Comparison of ENCODE assay signal across 7 cellular contexts in genomic region chr16:29155530-29156200, GRCh38.
A peak's percentile ranks its signal among the peaks of the same experiment; 100 is the strongest.
DNase-seq lines count a peak whose midpoint lies in the region; ATAC-seq and TF ChIP-seq lines count a peak whose summit lies in the region.
"Not testable (repeated sequence)": the region's sequence is repeated elsewhere in the genome, so short reads cannot be mapped to it uniquely, and the experiment has no call there.

No MANE protein-coding gene starts in this region.

- H3K36me3 Mint-ChIP-seq in CD4-positive, alpha-beta memory T cell: peaks cover 17 to 18% of the 10 kb centered on the region in 2 donors
- peaks cover 19% of the 10 kb centered on the region for H3K36me3 Mint-ChIP-seq in T-cell
- peaks cover 67% of the 10 kb centered on the region for H3K36me3 Mint-ChIP-seq in activated T-cell treated with anti-CD3 and anti-CD28 coated beads, Interleukin-2, amount 50 U/mL, for 24 hours (ENCODE audit: low read depth)
- H3K36me3 Mint-ChIP-seq in MCF 10A (ENCODE audit: insufficient read depth, unreplicated experiment): not testable (repeated sequence)
- peaks cover 3 to 14% (median 6%) of the 10 kb centered on the region in 5 donors for H3K36me3 Mint-ChIP-seq in naive thymus-derived CD4-positive, alpha-beta T cell

- peak; percentile 54 to 67 (median 60) for ATAC-seq in T-cell (replicated peaks in 1 of 4)
- ATAC-seq in Right ventricle myocardium inferior: not testable (repeated sequence)
- peak; percentile 39 for ATAC-seq in naive thymus-derived CD4-positive, alpha-beta T cell

- CTCF ChIA-PET in CD4-positive, alpha-beta memory T cell (lab: Charles Lee; ENCODE audit: partially characterized antibody); T-cell (lab: Charles Lee); MCF 10A (lab: Yijun Ruan, JAX); naive thymus-derived CD4-positive, alpha-beta T cell (lab: Charles Lee): not testable (repeated sequence)

- not testable (repeated sequence) for H3K27me3 Mint-ChIP-seq in CD4-positive, alpha-beta memory T cell; T-cell; activated T-cell treated with anti-CD3 and anti-CD28 coated beads, Interleukin-2, amount 50 U/mL, for 24 hours; MCF 10A (ENCODE audit: insufficient read depth, unreplicated experiment); naive thymus-derived CD4-positive, alpha-beta T cell

- H3K4me3 Mint-ChIP-seq in CD4-positive, alpha-beta memory T cell: peak overlapping the region in 1 of 8 donors; percentile 46
- H3K4me3 Mint-ChIP-seq in T-cell: peak overlapping the region in 2 of 3 donors; percentile 39 to 62
- H3K4me3 Mint-ChIP-seq in activated T-cell treated with anti-CD3 and anti-CD28 coated beads, Interleukin-2, amount 50 U/mL, for 24 hours; MCF 10A (ENCODE audit: unreplicated experiment): not testable (repeated sequence)
- H3K4me3 Mint-ChIP-seq in naive thymus-derived CD4-positive, alpha-beta T cell: peak overlapping the region in 8 of 10 donors; percentile 8 to 86 (median 80)

- H3K27me3 ChIP-seq in CD4-positive, alpha-beta memory T cell (ENCODE audit: insufficient read depth, low read length); naive thymus-derived CD4-positive, alpha-beta T cell (ENCODE audit: control insufficient read depth in 2 of 2, insufficient read depth in 2 of 2, low read length in 2 of 2): not testable (repeated sequence)

- peak overlapping the region; percentile 68 to 97 (median 85) for H3K27ac Mint-ChIP-seq in CD4-positive, alpha-beta memory T cell
- H3K27ac Mint-ChIP-seq in T-cell: peak overlapping the region; percentile 95 to 96
- not testable (repeated sequence) for H3K27ac Mint-ChIP-seq in activated T-cell treated with anti-CD3 and anti-CD28 coated beads, Interleukin-2, amount 50 U/mL, for 24 hours
- H3K27ac Mint-ChIP-seq in MCF 10A (ENCODE audit: low read depth, unreplicated experiment): peak overlapping the region; percentile 97
- H3K27ac Mint-ChIP-seq in naive thymus-derived CD4-positive, alpha-beta T cell: peak overlapping the region; percentile 74 to 100 (median 95)

- not testable (repeated sequence) for H3K36me3 ChIP-seq in CD4-positive, alpha-beta memory T cell (ENCODE audit: insufficient read depth, low read length); naive thymus-derived CD4-positive, alpha-beta T cell (ENCODE audit: control insufficient read depth in 2 of 3, insufficient read depth in 3 of 3, low read length in 3 of 3)

- TF ChIP-seq CTCF in MCF 10A (IDR thresholded peaks at IDR 0.05; ENCODE audit: unreplicated experiment): not testable (repeated sequence)

- peaks cover 10 to 43% (median 21%) of the 10 kb centered on the region in 4 donors for H3K4me1 Mint-ChIP-seq in CD4-positive, alpha-beta memory T cell
- H3K4me1 Mint-ChIP-seq in T-cell: peaks cover 47 to 62% (median 54%) of the 10 kb centered on the region in 3 donors
- peaks cover 63% of the 10 kb centered on the region for H3K4me1 Mint-ChIP-seq in activated T-cell treated with anti-CD3 and anti-CD28 coated beads, Interleukin-2, amount 50 U/mL, for 24 hours (ENCODE audit: low read depth)
- peaks cover 14% of the 10 kb centered on the region for H3K4me1 Mint-ChIP-seq in MCF 10A (ENCODE audit: insufficient read depth, unreplicated experiment)
- H3K4me1 Mint-ChIP-seq in naive thymus-derived CD4-positive, alpha-beta T cell: peaks cover 22 to 69% (median 43%) of the 10 kb centered on the region in 7 donors

- intact Hi-C loops in CD4-positive, alpha-beta memory T cell (cut with micrococcal nuclease); MCF 10A (cut with micrococcal nuclease); Right ventricle myocardium inferior (cut with DNase I); naive thymus-derived CD4-positive, alpha-beta T cell (cut with micrococcal nuclease): not testable (repeated sequence)

- not testable (repeated sequence) for H3K27ac ChIP-seq in CD4-positive, alpha-beta memory T cell (ENCODE audit: low read depth, low read length)
- peak overlapping the region; percentile 60 for H3K27ac ChIP-seq in naive thymus-derived CD4-positive, alpha-beta T cell (ENCODE audit: low read depth, low read length)

- DNase-seq in CD4-positive, alpha-beta memory T cell; MCF 10A (ENCODE audit: unreplicated experiment): not testable (repeated sequence)
- peak in 6 of 34 experiments; percentile 15 to 41 (median 30) for DNase-seq in T-cell
- DNase-seq in activated T-cell treated with anti-CD3 and anti-CD28 coated beads, Interleukin-2, amount 50 U/mL, for 24 hours: peak; percentile 43
- DNase-seq in Right ventricle myocardium inferior (ENCODE audit: missing footprints): peak; percentile 53
- peak in 1 of 9 donors; percentile 23 for DNase-seq in naive thymus-derived CD4-positive, alpha-beta T cell
- peak; percentile 6 for DNase-seq in stimulated activated CD4-positive, alpha-beta T cell treated with anti-CD3 and anti-CD28 coated beads, Interleukin-4, amount 100 ng/mL, for 1 hour

- BruUV-seq in MCF 10A (replicated peaks; lab: Mats Ljungman, UMichigan): not testable (repeated sequence)

- POLR2A ChIA-PET in CD4-positive, alpha-beta memory T cell (lab: Charles Lee; ENCODE audit: partially characterized antibody); MCF 10A (lab: Yijun Ruan, JAX): not testable (repeated sequence)
- POLR2A ChIA-PET in T-cell (lab: Charles Lee): interaction anchor here in 1 of 2 donors (0.6 kb wide), 1 partner anchor 14 kb away, joined by 7 read pairs; no protein-coding TSS in a partner anchor
- POLR2A ChIA-PET in naive thymus-derived CD4-positive, alpha-beta T cell (lab: Charles Lee): interaction anchor here (0.6 kb wide), 2 partner anchors 420 to 1592 kb away, joined by 3 to 5 read pairs; no protein-coding TSS in a partner anchor

- not testable (repeated sequence) for H3K9me3 ChIP-seq in CD4-positive, alpha-beta memory T cell (ENCODE audit: control insufficient read depth in 1 of 2, low read length in 2 of 2); naive thymus-derived CD4-positive, alpha-beta T cell (ENCODE audit: control insufficient read depth in 2 of 3, low read length in 3 of 3)

- not testable (repeated sequence) for H3K9me3 Mint-ChIP-seq in CD4-positive, alpha-beta memory T cell; T-cell; activated T-cell treated with anti-CD3 and anti-CD28 coated beads, Interleukin-2, amount 50 U/mL, for 24 hours; MCF 10A (ENCODE audit: unreplicated experiment); naive thymus-derived CD4-positive, alpha-beta T cell

- H3K4me1 ChIP-seq in CD4-positive, alpha-beta memory T cell (ENCODE audit: insufficient read depth, low read length): not testable (repeated sequence)
- peaks cover 0 to 36% of the 10 kb centered on the region in 2 donors for H3K4me1 ChIP-seq in naive thymus-derived CD4-positive, alpha-beta T cell (ENCODE audit: control insufficient read depth in 2 of 2, insufficient read depth in 2 of 2, low read length in 2 of 2)

- not testable (repeated sequence) for H3K4me3 ChIP-seq in CD4-positive, alpha-beta memory T cell (ENCODE audit: low read length in 2 of 2); naive thymus-derived CD4-positive, alpha-beta T cell (ENCODE audit: low read length)
